ENCODE assay signal across 10 cellular contexts in the genomic region with DNA sequence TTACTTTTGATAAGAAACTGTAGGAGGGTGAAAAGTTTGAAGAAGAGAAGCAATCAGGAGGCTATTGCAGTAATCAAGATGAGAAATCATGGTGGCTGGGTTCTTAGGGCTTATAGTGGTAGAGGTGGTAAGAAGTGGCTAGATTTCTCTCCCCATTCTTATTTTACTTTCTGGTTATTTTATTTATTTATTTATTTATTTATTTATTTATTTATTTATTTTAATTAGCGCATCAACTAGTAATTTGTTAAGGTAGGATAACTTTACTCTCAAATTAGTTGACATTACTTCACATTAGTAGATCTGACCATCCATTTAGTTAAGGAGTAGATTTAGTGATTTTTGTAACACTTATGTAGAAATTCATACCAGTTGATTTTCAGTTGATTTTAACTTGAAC.
"Had no signal": no experiment of that assay in that cellular context is flagged by ENCODE, and none has a peak within 500 bp of the region (broad histone marks: within the 10 kb centered on the region; RNA-seq: fewer than 3 reads in every experiment).

No MANE protein-coding gene starts in this region.

- H3K27ac ChIP-seq: HL-60 had no signal

- H3K4me3 Mint-ChIP-seq: GM23338, H9, HFFc6, IgD-negative memory B cell had no signal

- H3K4me1 Mint-ChIP-seq: GM23338, H9 had no signal

- H3K4me3 ChIP-seq: GM23338 had no signal

- DNase-seq: H9, HCEC 1CT, HFFc6, KBM-7 had no signal

- FAIRE-seq: H1, H54, HepG2 had no signal

- H3K27ac Mint-ChIP-seq: GM23338, H9, HFFc6 had no signal

- H3K9me3 Mint-ChIP-seq: GM23338, H9, HFFc6, IgD-negative memory B cell had no signal
